Comparison of ENCODE assay signal across 29 cellular contexts in the genomic region with DNA sequence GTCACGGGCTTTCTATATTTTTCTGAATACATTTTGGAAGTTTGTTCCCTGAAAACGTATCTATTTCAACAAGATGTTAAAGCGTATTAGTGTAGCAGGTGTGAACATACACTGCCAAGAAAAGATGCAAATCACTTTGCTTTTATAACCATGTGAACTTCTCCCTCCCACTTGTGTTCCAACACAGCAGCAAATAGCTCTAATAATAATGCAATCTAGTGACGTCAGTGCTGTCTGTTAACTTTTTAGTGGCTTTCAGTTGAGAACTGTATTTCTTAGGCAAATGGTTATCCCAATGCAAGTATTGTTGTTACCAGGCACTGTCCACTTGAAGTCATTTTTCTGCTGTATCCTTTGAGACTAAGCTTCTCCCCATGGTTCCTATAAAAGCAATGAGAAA.
DNase-seq lines count a peak whose midpoint lies in the region; ATAC-seq and TF ChIP-seq lines count a peak whose summit lies in the region.
"Had no signal": no experiment of that assay in that cellular context is flagged by ENCODE, and none has a peak within 500 bp of the region (broad histone marks: within the 10 kb centered on the region; RNA-seq: fewer than 3 reads in every experiment).

No MANE protein-coding gene starts in this region.

- H2BK15ac ChIP-seq in neuronal stem cell (ENCODE audit: low read length) = no peak overlapping the region

- H3K27me3 Mint-ChIP-seq in WTC11 (ENCODE audit: low read depth) = no peaks in the 10 kb centered on the region
- H3K27me3 Mint-ChIP-seq: CD4-positive, alpha-beta memory T cell had no signal

- no peak overlapping the region for H3K27ac Mint-ChIP-seq in WTC11
- H3K27ac Mint-ChIP-seq: CD4-positive, alpha-beta memory T cell had no signal

- H3K27me3 ChIP-seq in neuronal stem cell (ENCODE audit: control insufficient read depth in 3 of 3, insufficient read depth in 3 of 3, low read depth in 1 of 3, low read length in 3 of 3) = no peaks in the 10 kb centered on the region

- H3K4me1 Mint-ChIP-seq in WTC11 = no peaks in the 10 kb centered on the region
- H3K4me1 Mint-ChIP-seq: CD4-positive, alpha-beta memory T cell had no signal

- no peak overlapping the region for H3K4ac ChIP-seq in neuronal stem cell (ENCODE audit: low read length)

- H3K79me1 ChIP-seq in neuronal stem cell (ENCODE audit: low read depth, low read length) = no peaks in the 10 kb centered on the region

- H3K4me3 ChIP-seq in cardiac fibroblast (replicated peaks in 1 of 2; ENCODE audit: low read depth in 2 of 2, low read length in 2 of 2) (no peak overlapping the region), neuronal stem cell (ENCODE audit: low read length in 2 of 2) (no peak overlapping the region)
- H3K4me3 ChIP-seq: A549, GM12878 had no signal

- no peak overlapping the region for H3K4me3 Mint-ChIP-seq in WTC11
- H3K4me3 Mint-ChIP-seq: CD4-positive, alpha-beta memory T cell had no signal

- H3K9me3 Mint-ChIP-seq in WTC11 = no peaks in the 10 kb centered on the region; the same call in 1 of the 2 replicates

- H3K14ac ChIP-seq in neuronal stem cell (ENCODE audit: low read length) = no peak overlapping the region

- ATAC-seq in GM18867 (IDR thresholded peaks at IDR 0.05; ENCODE audit: unreplicated experiment) = peak; percentile 53
- no peak for ATAC-seq in WTC11
- ATAC-seq: A549, GM12878, HCT116, Panc1 had no signal

- peaks cover 1 to 7% of the 10 kb centered on the region in 2 donors for H3K9me3 ChIP-seq in neuronal stem cell (replicated peaks in 1 of 2; ENCODE audit: control insufficient read depth in 2 of 2, insufficient read depth in 1 of 2, low read depth in 1 of 2, low read length in 2 of 2)
- H3K9me3 ChIP-seq: A549 had no signal

- no peak for TF ChIP-seq CTCF in cardiac fibroblast (IDR thresholded peaks at IDR 0.05; ENCODE audit: low read depth, low read length)
- TF ChIP-seq CTCF in WTC11 (IDR thresholded peaks at IDR 0.05) = no peak

- POLR2A ChIA-PET in WTC11 (lab: Charles Lee) = no interaction called here

- no peak overlapping the region for H2BK5ac ChIP-seq in neuronal stem cell (ENCODE audit: low read length)

- DNase-seq in NAMALWA (ENCODE audit: low spot score) (peak; percentile 11), cardiac fibroblast (ENCODE audit: low read depth in 2 of 2) (peak; percentile 3 to 9), neuronal stem cell (ENCODE audit: low spot score) (no peak), MV-4-11 (lab: John Stamatoyannopoulos, UW) (no peak), WTC11 (ENCODE audit: low spot score) (no peak), NOMO-1 treated with DMSO at 0.1 percent for 48 hours (lab: John Stamatoyannopoulos, UW; ENCODE audit: unreplicated experiment) (no peak), OCI-M1 (lab: John Stamatoyannopoulos, UW) (no peak)
- DNase-seq: AML-193; C1 segment of cervical spinal cord; CD4-positive, alpha-beta memory T cell; COR-L47; DMS79; EL; GDM1; Karpas-422; NCI-H1105 treated with DMSO at 0.1 percent for 48 hours; NCI-H146; NCI-H1930; NCI-H2107; NCI-H446; SHP77; T-helper 1 cell had no signal

- H3K36me3 Mint-ChIP-seq in WTC11 = no peaks in the 10 kb centered on the region
- H3K36me3 Mint-ChIP-seq: CD4-positive, alpha-beta memory T cell had no signal

- no peak overlapping the region for H4K8ac ChIP-seq in neuronal stem cell (ENCODE audit: low read depth, low read length)

- H3K4me1 ChIP-seq in neuronal stem cell (ENCODE audit: control insufficient read depth in 2 of 2, insufficient read depth in 1 of 2, low read depth in 1 of 2, low read length in 2 of 2) = peaks cover 5% of the 10 kb centered on the region in 2 donors
- H3K4me1 ChIP-seq: A549 had no signal

- H2AK5ac ChIP-seq in neuronal stem cell (ENCODE audit: low read depth, low read length) = no peak overlapping the region

- CTCF ChIA-PET in WTC11 (lab: Charles Lee) = no interaction called here

- no peak overlapping the region for H3K23ac ChIP-seq in neuronal stem cell (ENCODE audit: low read depth, low read length, poor library complexity)

- H4K91ac ChIP-seq in neuronal stem cell (ENCODE audit: low read depth, low read length, poor library complexity) = peak overlapping the region; percentile 26

- H3K18ac ChIP-seq in neuronal stem cell (ENCODE audit: low read length) = no peak overlapping the region

- H3K9ac ChIP-seq in neuronal stem cell (ENCODE audit: low read depth, low read length, poor library complexity) = no peak overlapping the region

- no peak overlapping the region for H2BK12ac ChIP-seq in neuronal stem cell (ENCODE audit: low read length)

- H3K4me2 ChIP-seq in neuronal stem cell (ENCODE audit: insufficient read depth, low read length, poor library complexity, severe bottlenecking) = no peak overlapping the region
- H3K4me2 ChIP-seq: A549 had no signal

- no peak overlapping the region for H3K27ac ChIP-seq in neuronal stem cell (replicated peaks; ENCODE audit: low read length)
- H3K27ac ChIP-seq: A549, HL-60, RWPE1 had no signal

- no CpG with 5 or more reads among the region's 4 CpGs for WGBS in neuronal stem cell (ENCODE audit: extremely low coverage in 2 of 2, insufficient read length in 2 of 2, insufficient replicate concordance in 1 of 2), 2 donors

- no peak overlapping the region for H2BK120ac ChIP-seq in neuronal stem cell (ENCODE audit: low read depth, low read length)

- no peaks in the 10 kb centered on the region for H3K36me3 ChIP-seq in neuronal stem cell (replicated peaks in 1 of 2; ENCODE audit: control insufficient read depth in 2 of 2, insufficient read depth in 2 of 2, low read length in 2 of 2)

- no peak overlapping the region for H2AFZ ChIP-seq in neuronal stem cell (ENCODE audit: low read length)

TF ChIP-seq in WTC11, 78 proteins besides CTCF, POLR2A, EP300 and RAD21:
- TF ChIP-seq RELA (CRISPR knock-in tag; IDR thresholded peaks at IDR 0.05; ENCODE audit: borderline replicate concordance) = no peak
- TF ChIP-seq TEAD4 (CRISPR knock-in tag; IDR thresholded peaks at IDR 0.05) = no peak
- TF ChIP-seq, protein P1, sequence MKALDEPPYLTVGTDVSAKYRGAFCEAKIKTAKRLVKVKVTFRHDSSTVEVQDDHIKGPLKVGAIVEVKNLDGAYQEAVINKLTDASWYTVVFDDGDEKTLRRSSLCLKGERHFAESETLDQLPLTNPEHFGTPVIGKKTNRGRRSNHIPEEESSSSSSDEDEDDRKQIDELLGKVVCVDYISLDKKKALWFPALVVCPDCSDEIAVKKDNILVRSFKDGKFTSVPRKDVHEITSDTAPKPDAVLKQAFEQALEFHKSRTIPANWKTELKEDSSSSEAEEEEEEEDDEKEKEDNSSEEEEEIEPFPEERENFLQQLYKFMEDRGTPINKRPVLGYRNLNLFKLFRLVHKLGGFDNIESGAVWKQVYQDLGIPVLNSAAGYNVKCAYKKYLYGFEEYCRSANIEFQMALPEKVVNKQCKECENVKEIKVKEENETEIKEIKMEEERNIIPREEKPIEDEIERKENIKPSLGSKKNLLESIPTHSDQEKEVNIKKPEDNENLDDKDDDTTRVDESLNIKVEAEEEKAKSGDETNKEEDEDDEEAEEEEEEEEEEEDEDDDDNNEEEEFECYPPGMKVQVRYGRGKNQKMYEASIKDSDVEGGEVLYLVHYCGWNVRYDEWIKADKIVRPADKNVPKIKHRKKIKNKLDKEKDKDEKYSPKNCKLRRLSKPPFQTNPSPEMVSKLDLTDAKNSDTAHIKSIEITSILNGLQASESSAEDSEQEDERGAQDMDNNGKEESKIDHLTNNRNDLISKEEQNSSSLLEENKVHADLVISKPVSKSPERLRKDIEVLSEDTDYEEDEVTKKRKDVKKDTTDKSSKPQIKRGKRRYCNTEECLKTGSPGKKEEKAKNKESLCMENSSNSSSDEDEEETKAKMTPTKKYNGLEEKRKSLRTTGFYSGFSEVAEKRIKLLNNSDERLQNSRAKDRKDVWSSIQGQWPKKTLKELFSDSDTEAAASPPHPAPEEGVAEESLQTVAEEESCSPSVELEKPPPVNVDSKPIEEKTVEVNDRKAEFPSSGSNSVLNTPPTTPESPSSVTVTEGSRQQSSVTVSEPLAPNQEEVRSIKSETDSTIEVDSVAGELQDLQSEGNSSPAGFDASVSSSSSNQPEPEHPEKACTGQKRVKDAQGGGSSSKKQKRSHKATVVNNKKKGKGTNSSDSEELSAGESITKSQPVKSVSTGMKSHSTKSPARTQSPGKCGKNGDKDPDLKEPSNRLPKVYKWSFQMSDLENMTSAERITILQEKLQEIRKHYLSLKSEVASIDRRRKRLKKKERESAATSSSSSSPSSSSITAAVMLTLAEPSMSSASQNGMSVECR (CRISPR knock-in tag; IDR thresholded peaks at IDR 0.05; ENCODE audit: borderline replicate concordance) = no peak
- TF ChIP-seq, protein P2, sequence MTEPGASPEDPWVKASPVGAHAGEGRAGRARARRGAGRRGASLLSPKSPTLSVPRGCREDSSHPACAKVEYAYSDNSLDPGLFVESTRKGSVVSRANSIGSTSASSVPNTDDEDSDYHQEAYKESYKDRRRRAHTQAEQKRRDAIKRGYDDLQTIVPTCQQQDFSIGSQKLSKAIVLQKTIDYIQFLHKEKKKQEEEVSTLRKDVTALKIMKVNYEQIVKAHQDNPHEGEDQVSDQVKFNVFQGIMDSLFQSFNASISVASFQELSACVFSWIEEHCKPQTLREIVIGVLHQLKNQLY (CRISPR knock-in tag; IDR thresholded peaks at IDR 0.05) = no peak
- TF ChIP-seq, protein P3, sequence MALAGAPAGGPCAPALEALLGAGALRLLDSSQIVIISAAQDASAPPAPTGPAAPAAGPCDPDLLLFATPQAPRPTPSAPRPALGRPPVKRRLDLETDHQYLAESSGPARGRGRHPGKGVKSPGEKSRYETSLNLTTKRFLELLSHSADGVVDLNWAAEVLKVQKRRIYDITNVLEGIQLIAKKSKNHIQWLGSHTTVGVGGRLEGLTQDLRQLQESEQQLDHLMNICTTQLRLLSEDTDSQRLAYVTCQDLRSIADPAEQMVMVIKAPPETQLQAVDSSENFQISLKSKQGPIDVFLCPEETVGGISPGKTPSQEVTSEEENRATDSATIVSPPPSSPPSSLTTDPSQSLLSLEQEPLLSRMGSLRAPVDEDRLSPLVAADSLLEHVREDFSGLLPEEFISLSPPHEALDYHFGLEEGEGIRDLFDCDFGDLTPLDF (CRISPR knock-in tag; IDR thresholded peaks at IDR 0.05) = no peak
- TF ChIP-seq KAT7 (CRISPR knock-in tag; IDR thresholded peaks at IDR 0.05; ENCODE audit: borderline replicate concordance) = no peak

Comparison
In these comparisons a context has a peak if more than half of its experiments do, and no peak if none do; other contexts are left out.
1. DNase-seq: peak in NAMALWA (single experiment) and cardiac fibroblast (2 of 2); none in neuronal stem cell (single experiment), MV-4-11 (single experiment), WTC11 (single experiment), NOMO-1 treated with DMSO at 0.1 percent for 48 hours (single experiment) and OCI-M1 (single experiment).